ENCODE assay signal across 11 cellular contexts in the genomic region with DNA sequence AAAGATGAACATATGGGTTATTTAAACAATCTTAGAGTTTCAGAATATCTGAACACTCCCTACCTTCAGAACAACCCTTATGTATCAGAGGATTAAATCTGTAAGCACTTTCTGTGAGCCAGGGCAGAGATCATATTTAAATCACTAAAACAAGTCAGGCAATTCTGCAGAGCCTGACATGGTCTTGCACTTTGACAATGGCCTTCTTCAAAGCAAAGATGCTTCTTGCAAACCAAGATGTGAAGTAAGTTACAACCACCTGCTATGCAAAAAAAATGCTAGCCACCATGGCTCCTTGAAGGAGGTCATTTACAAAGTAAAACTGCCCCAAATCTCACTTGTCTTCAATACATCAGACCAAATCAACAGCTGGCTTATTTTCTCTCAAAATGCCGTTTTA. TPM values are rescaled to one million over a fixed set of nuclear protein-coding genes. Genes with fewer than 3 reads are reported as not detected.
DNase-seq lines count a peak whose midpoint lies in the region; ATAC-seq and TF ChIP-seq lines count a peak whose summit lies in the region.
"Had no signal": no experiment of that assay in that cellular context is flagged by ENCODE, and none has a peak within 500 bp of the region (broad histone marks: within the 10 kb centered on the region; RNA-seq: fewer than 3 reads in every experiment).

No MANE protein-coding gene starts in this region.

- H3K4me3 Mint-ChIP-seq in T-cell = peak overlapping the region; percentile 68 to 94 (median 72)

- H3K4me3 ChIP-seq in fibroblast of villous mesenchyme (ENCODE audit: low read depth, low read length) = peak overlapping the region; percentile 29
- H3K4me3 ChIP-seq in esophagus squamous epithelium = peak overlapping the region in 2 of 4 donors; percentile 80 to 98

- peak; percentile 44 for DNase-seq in activated CD8-positive, alpha-beta memory T cell treated with anti-CD3 and anti-CD28 coated beads, Interleukin-2, amount 50 U/mL, for 48 hours
- no peak for DNase-seq in activated CD8-positive, alpha-beta memory T cell treated with anti-CD3 and anti-CD28 coated beads for 24 hours
- DNase-seq in T-cell = no peak
- DNase-seq in fibroblast of villous mesenchyme (ENCODE audit: low read depth) = no peak
- peak; percentile 20 for DNase-seq in stimulated activated CD8-positive, alpha-beta memory T cell treated with anti-CD3 and anti-CD28 coated beads, Interleukin-4, amount 100 ng/mL, for 48 hours
- DNase-seq in NCI-H1092 treated with DMSO at 0.1 percent for 48 hours (lab: John Stamatoyannopoulos, UW) = no peak
- DNase-seq in esophagus squamous epithelium (lab: John Stamatoyannopoulos, UW) = no peak
- DNase-seq in amniotic stem cell (lab: John Stamatoyannopoulos, UW) = no peak
- DNase-seq: activated gamma-delta T cell treated with Interleukin-2 at 50 U/mL for 16 hours, pancreas, SHP77 treated with DMSO at 0.1 percent for 48 hours had no signal

- no peaks in the 10 kb centered on the region for H3K27me3 Mint-ChIP-seq in T-cell

- 7 to 27% methylated on average over 1 of the region's 1 CpG for WGBS in esophagus squamous epithelium, 2 donors

- H3K27ac ChIP-seq in esophagus squamous epithelium = peak overlapping the region in 2 of 4 donors; percentile 19 to 93
- H3K27ac ChIP-seq: pancreas had no signal

- no peak for TF ChIP-seq POLR2A in esophagus squamous epithelium (IDR thresholded peaks at IDR 0.05)

- H3K4me1 ChIP-seq in esophagus squamous epithelium = peaks cover 0 to 86% (median 48%) of the 10 kb centered on the region in 3 donors

- no peaks in the 10 kb centered on the region for H3K9me3 Mint-ChIP-seq in T-cell

- ATAC-seq in T-cell (replicated peaks in 1 of 4) = no peak
- ATAC-seq: pancreas had no signal

- no peaks in the 10 kb centered on the region for H3K9me3 ChIP-seq in esophagus squamous epithelium
- H3K9me3 ChIP-seq: pancreas had no signal

- peaks cover 65 to 75% (median 69%) of the 10 kb centered on the region in 3 donors for H3K4me1 Mint-ChIP-seq in T-cell

- no peaks in the 10 kb centered on the region for H3K27me3 ChIP-seq in esophagus squamous epithelium
- H3K27me3 ChIP-seq: pancreas had no signal

- POLR2A ChIA-PET in T-cell (lab: Charles Lee) = interaction anchor here in 1 of 2 donors (1.1 kb wide), 1 partner anchor 8 kb away, joined by 7 read pairs; no protein-coding TSS in a partner anchor

- peaks cover 0 to 18% (median 0%) of the 10 kb centered on the region in 3 donors for H3K36me3 ChIP-seq in esophagus squamous epithelium

- peak overlapping the region; percentile 65 to 70 for H3K27ac Mint-ChIP-seq in T-cell

- intact Hi-C loops in esophagus squamous epithelium (cut with DNase I) = no loop called here

- CTCF ChIA-PET in T-cell (lab: Charles Lee) = interaction anchor here in 1 of 2 donors (0.6 to 0.9 kb wide), 4 partner anchors 8 to 308 kb away, joined by 3 to 6 read pairs (median 4); no protein-coding TSS in a partner anchor

- H3K36me3 Mint-ChIP-seq in T-cell = peaks cover 9% of the 10 kb centered on the region

- TF ChIP-seq CTCF in fibroblast of villous mesenchyme (IDR thresholded peaks at IDR 0.05; ENCODE audit: insufficient read depth, low read depth, low read length) (no peak), esophagus squamous epithelium (IDR thresholded peaks at IDR 0.05) (no peak)

RNA-seq across cellular contexts. Expression of a gene that starts 3.2 kb away (rescaled TPM):
- total RNA-seq in T-cell = 100 to 1,000 TPM; 113 to 154 (median 134) TPM
- 82.8 and 139 TPM in 2 replicates for total RNA-seq in fibroblast of villous mesenchyme
- total RNA-seq in esophagus squamous epithelium = 100 to 1,000 TPM in 3 of 4 donors, 10 to 100 TPM in 1; 55.3 to 127 (median 114) TPM

RNA-seq across cellular contexts. Expression of a gene that starts 50.6 kb away (rescaled TPM):
- total RNA-seq in T-cell (10 to 100 TPM in 3 of 5 donors, 1 to 10 TPM in 2; 5.6 to 18.7 (median 14.2) TPM), fibroblast of villous mesenchyme (5.6 and 5.8 TPM in 2 replicates), esophagus squamous epithelium (1 to 10 TPM; 1.0 to 5.7 (median 1.7) TPM)

Comparison
In these comparisons a context has a peak if more than half of its experiments do, and no peak if none do; other contexts are left out.
1. DNase-seq: peak in activated CD8-positive, alpha-beta memory T cell treated with anti-CD3 and anti-CD28 coated beads, Interleukin-2, amount 50 U/mL, for 48 hours (single experiment) and stimulated activated CD8-positive, alpha-beta memory T cell treated with anti-CD3 and anti-CD28 coated beads, Interleukin-4, amount 100 ng/mL, for 48 hours (single experiment); none in activated CD8-positive, alpha-beta memory T cell treated with anti-CD3 and anti-CD28 coated beads for 24 hours (single experiment), T-cell (0 of 34), fibroblast of villous mesenchyme (single experiment), NCI-H1092 treated with DMSO at 0.1 percent for 48 hours (single experiment), esophagus squamous epithelium (single experiment) and amniotic stem cell (single experiment).